Comparison of ENCODE assay signal across 24 cellular contexts in genomic region chr9:136353088-136353487, GRCh38. TPM values are rescaled to one million over a fixed set of nuclear protein-coding genes. Genes with fewer than 3 reads are reported as not detected.
DNase-seq lines count a peak whose midpoint lies in the region; ATAC-seq, FAIRE-seq and TF ChIP-seq lines count a peak whose summit lies in the region.
"Had no signal": no experiment of that assay in that cellular context is flagged by ENCODE, and none has a peak within 500 bp of the region (broad histone marks: within the 10 kb centered on the region; RNA-seq: fewer than 3 reads in every experiment).

No MANE protein-coding gene starts in this region.

- H3K27me3 ChIP-seq in heart left ventricle (no peaks in the 10 kb centered on the region), K562 (ENCODE audit: control insufficient read depth in 2 of 2, insufficient read depth in 2 of 2, low read length in 2 of 2) (no peaks in the 10 kb centered on the region)

- H3K27me3 Mint-ChIP-seq in neural crest cell (ENCODE audit: low read depth), result no peaks in the 10 kb centered on the region
- H3K27me3 Mint-ChIP-seq: CD4-positive, alpha-beta memory T cell had no signal

- 69 to 80% (median 78%) methylated on average over 10 to 11 of the region's 11 CpGs for WGBS in heart left ventricle, 4 donors
- 47% methylated on average over 10 of the region's 11 CpGs for WGBS in K562 (ENCODE audit: insufficient coverage, low coverage, missing lambda C conversion rate)

- H3K4me3 Mint-ChIP-seq in neural crest cell, result peak overlapping the region; percentile 61

- H3K4me2 ChIP-seq in K562 (ENCODE audit: insufficient read depth, low read length), result no peak overlapping the region
- H3K4me2 ChIP-seq: PC-9 had no signal

- no peaks in the 10 kb centered on the region for H3K36me3 Mint-ChIP-seq in neural crest cell (ENCODE audit: low read depth)
- H3K36me3 Mint-ChIP-seq: CD4-positive, alpha-beta memory T cell had no signal

- H3K4me3 ChIP-seq in heart left ventricle (peak overlapping the region in 10 of 12 donors; percentile 22 to 57 (median 42)), HEK293 (ENCODE audit: low read depth, low read length) (no peak overlapping the region), K562 (no peak overlapping the region)
- H3K4me3 ChIP-seq: PC-9, SK-N-MC had no signal

- TF ChIP-seq RAD21 in K562 (CRISPR knock-in tag; conservative IDR thresholded peaks at IDR 0.05 in 1 of 2, IDR thresholded peaks at IDR 0.05 in 1 of 2), result no peak

- no peaks in the 10 kb centered on the region; the same call in 1 of the 2 replicates for H4K20me1 ChIP-seq in K562 (replicated peaks; ENCODE audit: control insufficient read depth, insufficient read depth, low read length)

- no peak for TF ChIP-seq CTCF in heart left ventricle (IDR thresholded peaks at IDR 0.05)
- TF ChIP-seq CTCF in HEK293 (tag by site-specific recombination; IDR thresholded peaks at IDR 0.05), result no peak
- TF ChIP-seq CTCF in K562 (IDR thresholded peaks at IDR 0.05 in 2 of 3, conservative IDR thresholded peaks at IDR 0.05 in 1 of 3; ENCODE audit: insufficient read depth in 2 of 3, low read depth in 1 of 3, low read length in 3 of 3), result no peak
- TF ChIP-seq CTCF in neural crest cell (conservative IDR thresholded peaks at IDR 0.05), result no peak

- H3K4me1 ChIP-seq in heart left ventricle (peaks cover 0 to 35% (median 14%) of the 10 kb centered on the region in 12 donors), HEK293 (ENCODE audit: control insufficient read depth, insufficient read depth, low read length) (no peaks in the 10 kb centered on the region), K562 (replicated peaks in 1 of 2; ENCODE audit: control insufficient read depth in 2 of 2, insufficient read depth in 2 of 2, low read length in 2 of 2) (peaks cover 0 to 94% of the 10 kb centered on the region in 2 experiments; a peak in 4 of 5 replicates)

- peaks cover 0 to 30% (median 9%) of the 10 kb centered on the region in 9 donors for H3K36me3 ChIP-seq in heart left ventricle
- H3K36me3 ChIP-seq in HEK293 (ENCODE audit: control insufficient read depth in 2 of 2, insufficient read depth in 1 of 2, low read length in 2 of 2), result peaks cover 0 to 27% of the 10 kb centered on the region in 2 experiments; a peak in 1 of 3 replicates
- no peaks in the 10 kb centered on the region for H3K36me3 ChIP-seq in K562 (ENCODE audit: control insufficient read depth, insufficient read depth, low read length)

- POLR2A ChIA-PET in HEK293 (lab: Yijun Ruan, JAX) (interaction anchor here (1.7 to 1.9 kb wide), 2 partner anchors 10 to 13 kb away, joined by 3 to 18 read pairs; partner anchors contain the start of gene DNLZ), K562 (lab: Yijun Ruan, JAX) (interaction anchor here (1.9 kb wide), 1 partner anchor 10 kb away, joined by 9 read pairs; the partner anchor contains the start of gene DNLZ)

- no peak for TF ChIP-seq POLR2A in heart left ventricle (IDR thresholded peaks at IDR 0.05)
- no peak for TF ChIP-seq POLR2A in K562 (conservative IDR thresholded peaks at IDR 0.05)

- H3K4me1 Mint-ChIP-seq in neural crest cell, result no peaks in the 10 kb centered on the region

- no peaks in the 10 kb centered on the region for H3K9me1 ChIP-seq in K562 (ENCODE audit: control insufficient read depth, insufficient read depth, low read length)

- CTCF ChIA-PET in HEK293 (lab: Yijun Ruan, JAX), result no interaction called here
- CTCF ChIA-PET in K562 (lab: Yijun Ruan, JAX; ENCODE audit: low intra/inter-chr PET ratio), result interaction anchor here (0.7 kb wide), 1 partner anchor 1112 kb away, joined by 4 read pairs; no protein-coding TSS in a partner anchor

- no peak for FAIRE-seq in K562 (lab: Jason Lieb, UNC)
- FAIRE-seq: A204.1, GM12891, GM19239, H54 had no signal

- no peaks in the 10 kb centered on the region for H3K79me2 ChIP-seq in K562 (ENCODE audit: control insufficient read depth, insufficient read depth, low read length)

- peak overlapping the region in 11 of 12 donors; percentile 71 to 96 (median 89) for H3K27ac ChIP-seq in heart left ventricle
- no peak overlapping the region for H3K27ac ChIP-seq in HEK293 (ENCODE audit: extremely low read depth, low read depth, low read length)
- H3K27ac ChIP-seq in K562 (ENCODE audit: extremely low read depth, low read depth, low read length), result no peak overlapping the region
- H3K27ac ChIP-seq: PC-9, SK-N-MC had no signal

- TF ChIP-seq EP300 in K562 (IDR thresholded peaks at IDR 0.05; ENCODE audit: low read length), result no peak

- H3K9ac ChIP-seq in K562 (ENCODE audit: insufficient read depth in 1 of 2, low read depth in 2 of 2, low read length in 2 of 2), result peak overlapping the region in 1 of 2 experiments; percentile 68; a peak in 1 of 4 replicates

- ATAC-seq in heart left ventricle, result no peak
- ATAC-seq in Right ventricle myocardium superior (ENCODE audit: poor library complexity), result no peak
- no peak for ATAC-seq in K562
- no peak for ATAC-seq in GM18907 (IDR thresholded peaks at IDR 0.05; ENCODE audit: unreplicated experiment)
- no peak for ATAC-seq in GM18873 (IDR thresholded peaks at IDR 0.05; ENCODE audit: low FRiP score, unreplicated experiment)

- DNase-seq in heart left ventricle (no peak), Right ventricle myocardium superior (no peak), K562 (ENCODE audit: extremely low read depth in 1 of 4, low spot score in 3 of 4) (no peak), neural crest cell (ENCODE audit: low read depth, low spot score) (no peak)
- DNase-seq in effector CD8-positive, alpha-beta T cell (lab: John Stamatoyannopoulos, UW), result no peak
- DNase-seq: AML-193; Caco-2; CD4-positive, alpha-beta memory T cell; GF-D8; KBM-7; MM.1S; NCI-H1694; NCI-H526 treated with DMSO at 0.1 percent for 48 hours; PC-9; SHP77 treated with DMSO at 0.1 percent for 48 hours had no signal

- no peak overlapping the region for H2AFZ ChIP-seq in K562 (ENCODE audit: low read depth, low read length)
- H2AFZ ChIP-seq: PC-9 had no signal

- H3K9me3 ChIP-seq in heart left ventricle (no peaks in the 10 kb centered on the region), HEK293 (ENCODE audit: control insufficient read depth, insufficient read depth, low read depth, low read length) (no peaks in the 10 kb centered on the region), K562 (replicated peaks; ENCODE audit: control insufficient read depth, insufficient read depth, low read depth, low read length) (no peaks in the 10 kb centered on the region)
- H3K9me3 ChIP-seq: Caco-2 had no signal

- intact Hi-C loops in heart left ventricle (cut with DNase I) (no loop called here), Right ventricle myocardium superior (cut with DNase I) (no loop called here), K562 (cut with micrococcal nuclease) (no loop called here)

- in situ Hi-C loops in K562 (cut with MboI), result no loop called here

- BruUV-seq in K562 (replicated peaks; lab: Mats Ljungman, UMichigan), result no TSS peak

- no peaks in the 10 kb centered on the region for H3K9me3 Mint-ChIP-seq in neural crest cell
- H3K9me3 Mint-ChIP-seq: CD4-positive, alpha-beta memory T cell had no signal

- no peak overlapping the region for H3K27ac Mint-ChIP-seq in neural crest cell (ENCODE audit: unreplicated experiment)

RNA-seq across cellular contexts. Expression of gene DNLZ, which starts 10.5 kb away (rescaled TPM):
- total RNA-seq in heart left ventricle (10 to 100 TPM; 21.3 to 67.8 (median 33.6) TPM), Right ventricle myocardium superior (39.9 TPM), K562 (2014; rRNA removed) (44.6 and 56.7 TPM in 2 replicates), K562 (2014; rRNA removed; fragmentation: Illumina TruSeq; extraction: Trizol) (2.2 and 3.4 TPM in 2 replicates), K562 (2015; rRNA removed; fragmentation: Illumina TruSeq; extraction: Trizol) (10.0 and 10.8 TPM in 2 replicates), K562 (2021) (25.6 and 25.8 TPM in 2 replicates), neural crest cell (21.3 and 21.7 TPM in 2 replicates)
- polyA plus RNA-seq in heart left ventricle (10 to 100 TPM; 22.6 to 36.8 TPM), K562 (2011; rRNA removed) (3.1 and 3.2 TPM in 2 replicates), K562 (2014; fragmentation: Illumina TruSeq; extraction: Trizol) (2.2 and 4.2 TPM in 2 replicates), K562 (2014; fragmentation: Nextera tagmentation; extraction: Ambion mirVana) (under 1 TPM; 0.17 to 0.36 TPM), K562 (2014; rRNA removed) (22.1 and 29.8 TPM in 2 replicates)
- 3.5 and 12.0 TPM in 2 replicates for total RNA-seq in K562 (2011; cell fraction: chromatin; rRNA removed; ENCODE audit: low replicate concordance)
- total RNA-seq in K562 (2011; cell fraction: nucleolus; rRNA removed), result 9.3 and 11.7 TPM in 2 replicates
- 3.4 and 4.8 TPM in 2 replicates for total RNA-seq in K562 (2011; cell fraction: nucleoplasm; rRNA removed)
- 7.6 and 27.3 TPM in 2 replicates for polyA plus RNA-seq in K562 (2011; cell fraction: cytosol; rRNA removed)
- 4.2 and 7.4 TPM in 2 replicates for polyA plus RNA-seq in K562 (2011; cell fraction: nucleus; rRNA removed)
- polyA plus RNA-seq in K562 (2012), result 8.5 and 15.9 TPM in 2 replicates
- 0.28 TPM in 1 of 2 replicates, not detected in the other for polyA minus RNA-seq in K562 (2011; rRNA and poly(A)+ RNA removed)
- 2.6 and 3.4 TPM in 2 replicates for polyA minus RNA-seq in K562 (2011; cell fraction: cytosol; rRNA and poly(A)+ RNA removed)
- 2.9 and 3.6 TPM in 2 replicates for polyA minus RNA-seq in K562 (2011; cell fraction: nucleus; rRNA and poly(A)+ RNA removed)

RNA-seq across cellular contexts. Expression of gene CARD9, which starts 20.4 kb away (rescaled TPM):
- 1 to 10 TPM in 2 of 9 donors, under 1 TPM in 7; 0.30 to 7.1 (median 0.77) TPM for total RNA-seq in heart left ventricle
- polyA plus RNA-seq in heart left ventricle, result under 1 TPM; 0.69 to 1.00 TPM
- 0.78 TPM for total RNA-seq in Right ventricle myocardium superior
- total RNA-seq in K562 (2011; cell fraction: chromatin; rRNA removed; ENCODE audit: low replicate concordance), result 37.4 and 149 TPM in 2 replicates
- 92.6 and 92.9 TPM in 2 replicates for total RNA-seq in K562 (2011; cell fraction: nucleolus; rRNA removed)
- total RNA-seq in K562 (2011; cell fraction: nucleoplasm; rRNA removed), result 39.7 and 46.5 TPM in 2 replicates
- 37.6 and 40.1 TPM in 2 replicates for total RNA-seq in K562 (2014; rRNA removed)
- total RNA-seq in K562 (2014; rRNA removed; fragmentation: Illumina TruSeq; extraction: Trizol), result 3.5 and 3.6 TPM in 2 replicates
- total RNA-seq in K562 (2015; rRNA removed; fragmentation: Illumina TruSeq; extraction: Trizol), result 14.6 and 15.8 TPM in 2 replicates
- total RNA-seq in K562 (2021), result 35.6 and 42.7 TPM in 2 replicates
- 9.7 and 27.8 TPM in 2 replicates for polyA plus RNA-seq in K562 (2011; rRNA removed)
- 10.5 and 13.4 TPM in 2 replicates for polyA plus RNA-seq in K562 (2011; cell fraction: cytosol; rRNA removed)
- polyA plus RNA-seq in K562 (2011; cell fraction: nucleus; rRNA removed), result 231 and 234 TPM in 2 replicates
- 21.9 and 61.0 TPM in 2 replicates for polyA plus RNA-seq in K562 (2012)
- polyA plus RNA-seq in K562 (2014; fragmentation: Illumina TruSeq; extraction: Trizol), result 4.7 and 13.2 TPM in 2 replicates
- polyA plus RNA-seq in K562 (2014; fragmentation: Nextera tagmentation; extraction: Ambion mirVana), result 1 to 10 TPM; 1.7 to 2.0 TPM
- polyA plus RNA-seq in K562 (2014; rRNA removed), result 40.4 and 53.0 TPM in 2 replicates
- polyA minus RNA-seq in K562 (2011; rRNA and poly(A)+ RNA removed), result 4.8 and 5.0 TPM in 2 replicates
- 7.2 and 12.8 TPM in 2 replicates for polyA minus RNA-seq in K562 (2011; cell fraction: cytosol; rRNA and poly(A)+ RNA removed)
- polyA minus RNA-seq in K562 (2011; cell fraction: nucleus; rRNA and poly(A)+ RNA removed), result 25.8 and 55.4 TPM in 2 replicates
- total RNA-seq in neural crest cell, result 1.3 and 1.4 TPM in 2 replicates
- total RNA-seq: RPMI7951 had no signal

RNA-seq across cellular contexts. Expression of gene GPSM1, which starts 25.7 kb away (rescaled TPM):
- total RNA-seq in heart left ventricle, result 10 to 100 TPM; 24.1 to 52.0 (median 31.7) TPM
- polyA plus RNA-seq in heart left ventricle, result 10 to 100 TPM; 31.5 to 80.2 TPM
- 50.3 TPM for total RNA-seq in Right ventricle myocardium superior
- 13.9 and 58.1 TPM in 2 replicates for total RNA-seq in K562 (2011; cell fraction: chromatin; rRNA removed; ENCODE audit: low replicate concordance)
- total RNA-seq in K562 (2011; cell fraction: nucleolus; rRNA removed), result 30.3 and 36.2 TPM in 2 replicates
- 16.3 and 19.9 TPM in 2 replicates for total RNA-seq in K562 (2011; cell fraction: nucleoplasm; rRNA removed)
- total RNA-seq in K562 (2014; rRNA removed), result 12.7 and 16.0 TPM in 2 replicates
- 0.54 and 0.76 TPM in 2 replicates for total RNA-seq in K562 (2014; rRNA removed; fragmentation: Illumina TruSeq; extraction: Trizol)
- total RNA-seq in K562 (2015; rRNA removed; fragmentation: Illumina TruSeq; extraction: Trizol), result 3.1 and 4.1 TPM in 2 replicates
- total RNA-seq in K562 (2021), result 12.4 and 14.2 TPM in 2 replicates
- polyA plus RNA-seq in K562 (2011; rRNA removed), result 5.4 and 6.7 TPM in 2 replicates
- polyA plus RNA-seq in K562 (2011; cell fraction: cytosol; rRNA removed), result 5.4 and 23.3 TPM in 2 replicates
- 21.3 and 47.7 TPM in 2 replicates for polyA plus RNA-seq in K562 (2011; cell fraction: nucleus; rRNA removed)
- 5.3 and 13.8 TPM in 2 replicates for polyA plus RNA-seq in K562 (2012)
- 1.9 and 5.2 TPM in 2 replicates for polyA plus RNA-seq in K562 (2014; fragmentation: Illumina TruSeq; extraction: Trizol)
- polyA plus RNA-seq in K562 (2014; fragmentation: Nextera tagmentation; extraction: Ambion mirVana), result under 1 TPM; 0.04 to 0.10 TPM
- polyA plus RNA-seq in K562 (2014; rRNA removed), result 9.2 and 10.1 TPM in 2 replicates
- polyA minus RNA-seq in K562 (2011; rRNA and poly(A)+ RNA removed), result 1.4 and 3.0 TPM in 2 replicates
- 7.8 and 9.2 TPM in 2 replicates for polyA minus RNA-seq in K562 (2011; cell fraction: cytosol; rRNA and poly(A)+ RNA removed)
- polyA minus RNA-seq in K562 (2011; cell fraction: nucleus; rRNA and poly(A)+ RNA removed), result 12.7 and 13.3 TPM in 2 replicates
- total RNA-seq in neural crest cell, result 50.8 and 56.7 TPM in 2 replicates

RNA-seq across cellular contexts. Expression of gene SNAPC4, which starts 46.9 kb away (rescaled TPM):
- total RNA-seq in heart left ventricle (1 to 10 TPM; 3.1 to 7.8 (median 4.5) TPM), Right ventricle myocardium superior (3.3 TPM), K562 (2014; rRNA removed) (14.4 and 15.8 TPM in 2 replicates), K562 (2014; rRNA removed; fragmentation: Illumina TruSeq; extraction: Trizol) (7.1 and 8.8 TPM in 2 replicates), K562 (2015; rRNA removed; fragmentation: Illumina TruSeq; extraction: Trizol) (9.3 and 11.1 TPM in 2 replicates), K562 (2021) (17.1 and 18.7 TPM in 2 replicates), neural crest cell (18.2 and 19.0 TPM in 2 replicates)
- polyA plus RNA-seq in heart left ventricle (1 to 10 TPM; 4.0 to 4.3 TPM), K562 (2011; rRNA removed) (4.4 and 4.5 TPM in 2 replicates), K562 (2014; fragmentation: Illumina TruSeq; extraction: Trizol) (8.8 and 9.0 TPM in 2 replicates), K562 (2014; fragmentation: Nextera tagmentation; extraction: Ambion mirVana) (under 1 TPM; 0.21 to 0.46 TPM), K562 (2014; rRNA removed) (18.7 and 21.8 TPM in 2 replicates)
- 42.9 and 79.4 TPM in 2 replicates for total RNA-seq in K562 (2011; cell fraction: chromatin; rRNA removed; ENCODE audit: low replicate concordance)
- 32.0 TPM in 2 replicates for total RNA-seq in K562 (2011; cell fraction: nucleolus; rRNA removed)
- 23.1 and 26.3 TPM in 2 replicates for total RNA-seq in K562 (2011; cell fraction: nucleoplasm; rRNA removed)
- polyA plus RNA-seq in K562 (2011; cell fraction: cytosol; rRNA removed), result 3.2 and 7.4 TPM in 2 replicates
- 16.1 and 32.6 TPM in 2 replicates for polyA plus RNA-seq in K562 (2011; cell fraction: nucleus; rRNA removed)
- 9.7 and 10.5 TPM in 2 replicates for polyA plus RNA-seq in K562 (2012)
- polyA minus RNA-seq in K562 (2011; rRNA and poly(A)+ RNA removed), result 6.7 and 10.2 TPM in 2 replicates
- polyA minus RNA-seq in K562 (2011; cell fraction: cytosol; rRNA and poly(A)+ RNA removed), result 6.1 and 7.4 TPM in 2 replicates
- polyA minus RNA-seq in K562 (2011; cell fraction: nucleus; rRNA and poly(A)+ RNA removed), result 8.3 and 11.7 TPM in 2 replicates

RNA-seq across cellular contexts. Expression of gene CCDC187, which starts 49.2 kb away (rescaled TPM):
- total RNA-seq in heart left ventricle (under 1 TPM in 1 of 9 donors, not detected in 8; 0.04 TPM), Right ventricle myocardium superior (not detected), K562 (2014; rRNA removed) (not detected in 2 replicates), K562 (2014; rRNA removed; fragmentation: Illumina TruSeq; extraction: Trizol) (not detected in 2 replicates), K562 (2015; rRNA removed; fragmentation: Illumina TruSeq; extraction: Trizol) (not detected in 2 replicates), K562 (2021) (0.02 TPM in 1 of 2 replicates, not detected in the other), neural crest cell (0.07 TPM in 1 of 2 replicates, not detected in the other)
- polyA plus RNA-seq in heart left ventricle (not detected), K562 (2011; rRNA removed) (not detected in 2 replicates), K562 (2014; fragmentation: Illumina TruSeq; extraction: Trizol) (not detected in 2 replicates), K562 (2014; fragmentation: Nextera tagmentation; extraction: Ambion mirVana) (not detected), K562 (2014; rRNA removed) (not detected in 2 replicates)
- 0.53 TPM in 1 of 2 replicates, not detected in the other for total RNA-seq in K562 (2011; cell fraction: chromatin; rRNA removed; ENCODE audit: low replicate concordance)
- 0.13 and 0.33 TPM in 2 replicates for total RNA-seq in K562 (2011; cell fraction: nucleolus; rRNA removed)
- 0.15 and 0.46 TPM in 2 replicates for total RNA-seq in K562 (2011; cell fraction: nucleoplasm; rRNA removed)
- polyA plus RNA-seq in K562 (2011; cell fraction: cytosol; rRNA removed), result 0.07 TPM in 1 of 2 replicates, not detected in the other
- 0.01 and 0.40 TPM in 2 replicates for polyA plus RNA-seq in K562 (2011; cell fraction: nucleus; rRNA removed)
- polyA plus RNA-seq in K562 (2012), result 0.04 TPM in 1 of 2 replicates, not detected in the other
- not detected in 2 replicates for polyA minus RNA-seq in K562 (2011; rRNA and poly(A)+ RNA removed)
- not detected in 2 replicates for polyA minus RNA-seq in K562 (2011; cell fraction: cytosol; rRNA and poly(A)+ RNA removed)
- 0.11 and 0.27 TPM in 2 replicates for polyA minus RNA-seq in K562 (2011; cell fraction: nucleus; rRNA and poly(A)+ RNA removed)
- total RNA-seq: CD4-positive, alpha-beta memory T cell; RPMI7951 had no signal
- polyA plus RNA-seq: CD4-positive, alpha-beta memory T cell had no signal

Comparison
In these comparisons a context has a peak if more than half of its experiments do, and no peak if none do; other contexts are left out.
1. H3K27ac ChIP-seq: peak in heart left ventricle (11 of 12); none in HEK293 (single experiment) and K562 (single experiment).
2. H3K4me3 ChIP-seq: peak in heart left ventricle (10 of 12); none in HEK293 (single experiment) and K562 (single experiment).